ENCODE assay signal across 15 cellular contexts in genomic region chr14:80930095-80930494, GRCh38. TPM values are rescaled to one million over a fixed set of nuclear protein-coding genes. Genes with fewer than 3 reads are reported as not detected.
DNase-seq lines count a peak whose midpoint lies in the region; ATAC-seq and TF ChIP-seq lines count a peak whose summit lies in the region.
"Had no signal": no experiment of that assay in that cellular context is flagged by ENCODE, and none has a peak within 500 bp of the region (broad histone marks: within the 10 kb centered on the region; RNA-seq: fewer than 3 reads in every experiment).

No MANE protein-coding gene starts in this region.

- H3K27me3 Mint-ChIP-seq in activated naive CD4-positive, alpha-beta T cell treated with anti-CD3 and anti-CD28 coated beads, Interleukin-2, amount 10 ng/mL, durations not matched to agents 7 days and 5 days, result no peaks in the 10 kb centered on the region
- no peaks in the 10 kb centered on the region for H3K27me3 Mint-ChIP-seq in activated T-helper 2 cell treated with anti-CD3 and anti-CD28 coated beads, Interferon-gamma antibody, Interleukin-2, Interleukin-4, amounts not matched to agents 10 μg/mL and 5 μg/mL and 100 μg/mL, durations not matched to agents 14 hours and 24 hours and 36 hours (ENCODE audit: low read depth)
- H3K27me3 Mint-ChIP-seq in stimulated activated naive CD8-positive, alpha-beta T cell treated with anti-CD3 and anti-CD28 coated beads, Interleukin-15, amount 100 ng/mL, for 72 hours, result no peaks in the 10 kb centered on the region

- H2AFZ ChIP-seq in IMR-90 (replicated peaks; ENCODE audit: low read length, poor library complexity), result no peak overlapping the region

- H3K27ac ChIP-seq in IMR-90 (ENCODE audit: insufficient read depth, low read length), result no peak overlapping the region
- H3K27ac ChIP-seq: RWPE1 had no signal

- POLR2A ChIA-PET in IMR-90 (lab: Charles Lee; ENCODE audit: unreplicated experiment), result interaction anchor here (0.8 kb wide), 1 partner anchor 291 kb away, joined by 3 read pairs; no protein-coding TSS in a partner anchor

- peak overlapping the region; percentile 22; the same call in 1 of the 2 replicates for H2BK120ac ChIP-seq in IMR-90 (ENCODE audit: low read depth, low read length)

- 57% methylated on average over 1 of the region's 5 CpGs; no CpG with 5 or more reads in 1 of the 2 experiments for WGBS in IMR-90 (ENCODE audit: extremely low coverage in 2 of 2, insufficient read length in 1 of 2), 2 experiments

- no peak for ATAC-seq in IMR-90 (ENCODE audit: low read depth)
- ATAC-seq in stimulated activated naive CD8-positive, alpha-beta T cell treated with anti-CD3 and anti-CD28 coated beads, Interleukin-15, amount 100 ng/mL, for 72 hours, result no peak

- no peak for DNase-seq in activated naive CD4-positive, alpha-beta T cell treated with anti-CD3 and anti-CD28 coated beads, Interleukin-2, amount 10 ng/mL, durations not matched to agents 7 days and 5 days
- no peak for DNase-seq in activated naive CD4-positive, alpha-beta T cell (lab: John Stamatoyannopoulos, UW)
- DNase-seq in IMR-90, result no peak
- no peak for DNase-seq in activated T-helper 2 cell treated with anti-CD3 and anti-CD28 coated beads, Interferon-gamma antibody, Interleukin-2, Interleukin-4, amounts not matched to agents 10 μg/mL and 5 μg/mL and 100 μg/mL, durations not matched to agents 14 hours and 24 hours and 36 hours (ENCODE audit: low spot score)
- no peak for DNase-seq in stimulated activated naive CD8-positive, alpha-beta T cell treated with anti-CD3 and anti-CD28 coated beads, Interleukin-15, amount 100 ng/mL, for 72 hours
- DNase-seq in retina, result no peak
- DNase-seq in DMS 273 treated with DMSO at 0.1 percent for 48 hours (lab: John Stamatoyannopoulos, UW), result no peak
- DNase-seq in NCI-H2081 treated with DMSO at 0.1 percent for 48 hours (lab: John Stamatoyannopoulos, UW), result no peak
- DNase-seq: DMS79 treated with DMSO at 0.1 percent for 48 hours; H9; islet precursor cell; mucosa of descending colon; NCI-H510A; stimulated activated CD4-positive, alpha-beta T cell treated with anti-CD3 and anti-CD28 coated beads, Interleukin-2, amount 100 ng/mL, for 24 hours had no signal

- H3K4me1 ChIP-seq in IMR-90 (ENCODE audit: control insufficient read depth, insufficient read depth, low read length), result peaks cover 15% of the 10 kb centered on the region

- no peak overlapping the region for H3K18ac ChIP-seq in IMR-90 (ENCODE audit: low read depth, low read length)

- H3K9me1 ChIP-seq in IMR-90 (ENCODE audit: insufficient read depth, low read length), result peaks cover 27% of the 10 kb centered on the region

- intact Hi-C loops in IMR-90 (cut with micrococcal nuclease), result no loop called here
- intact Hi-C loops in activated T-helper 2 cell treated with anti-CD3 and anti-CD28 coated beads, Interferon-gamma antibody, Interleukin-2, Interleukin-4, amounts not matched to agents 10 μg/mL and 5 μg/mL and 100 μg/mL, durations not matched to agents 14 hours and 24 hours and 36 hours (cut with micrococcal nuclease), result loop anchor here (10.0 kb wide), 1 partner anchor 55 kb away; no protein-coding TSS in a partner anchor

- H4K5ac ChIP-seq in IMR-90 (ENCODE audit: low read depth, low read length), result no peak overlapping the region

- TF ChIP-seq POLR2A in IMR-90 (IDR thresholded peaks at IDR 0.05; ENCODE audit: low read depth, low read length), result no peak

- H3K27me3 ChIP-seq in IMR-90 (ENCODE audit: control insufficient read depth, insufficient read depth, low read length), result no peaks in the 10 kb centered on the region

- peaks cover 6% of the 10 kb centered on the region; the same call in 1 of the 2 replicates for H3K9me3 ChIP-seq in IMR-90 (ENCODE audit: control insufficient read depth, insufficient read depth, low read length)
- H3K9me3 ChIP-seq: mucosa of descending colon had no signal

- CTCF ChIA-PET in activated naive CD4-positive, alpha-beta T cell treated with anti-CD3 and anti-CD28 coated beads, Interleukin-2, amount 10 ng/mL, durations not matched to agents 7 days and 5 days (lab: Charles Lee), result interaction anchor here (1.3 to 1.6 kb wide), 2 partner anchors 47 to 57 kb away, joined by 4 to 6 read pairs; no protein-coding TSS in a partner anchor
- CTCF ChIA-PET in IMR-90 (lab: Yijun Ruan, JAX), result interaction anchor here (0.7 kb wide), 1 partner anchor 13 kb away, joined by 3 read pairs; no protein-coding TSS in a partner anchor

- no peak overlapping the region for H2BK5ac ChIP-seq in IMR-90 (ENCODE audit: low read depth, low read length, poor library complexity, severe bottlenecking)

- H4K20me1 ChIP-seq in IMR-90 (ENCODE audit: insufficient read depth, low read length), result no peaks in the 10 kb centered on the region

- TF ChIP-seq RAD21 in IMR-90 (IDR thresholded peaks at IDR 0.05; ENCODE audit: low read length), result no peak

- peak overlapping the region; percentile 49 for H3K4me3 Mint-ChIP-seq in activated naive CD4-positive, alpha-beta T cell treated with anti-CD3 and anti-CD28 coated beads, Interleukin-2, amount 10 ng/mL, durations not matched to agents 7 days and 5 days
- no peak overlapping the region for H3K4me3 Mint-ChIP-seq in activated T-helper 2 cell treated with anti-CD3 and anti-CD28 coated beads, Interferon-gamma antibody, Interleukin-2, Interleukin-4, amounts not matched to agents 10 μg/mL and 5 μg/mL and 100 μg/mL, durations not matched to agents 14 hours and 24 hours and 36 hours (ENCODE audit: low read depth)
- H3K4me3 Mint-ChIP-seq in stimulated activated naive CD8-positive, alpha-beta T cell treated with anti-CD3 and anti-CD28 coated beads, Interleukin-15, amount 100 ng/mL, for 72 hours, result peak overlapping the region; percentile 8 to 63
- H3K4me3 Mint-ChIP-seq: H9 had no signal

- H3K9ac ChIP-seq in IMR-90 (ENCODE audit: low read depth, low read length), result no peak overlapping the region

- no peak overlapping the region for H4K8ac ChIP-seq in IMR-90 (ENCODE audit: low read depth in 2 of 2, low read length in 2 of 2)

- H2AK9ac ChIP-seq in IMR-90 (replicated peaks; ENCODE audit: low read depth, low read length, poor library complexity), result no peak overlapping the region

- in situ Hi-C loops in IMR-90 (cut with MboI; ENCODE audit: low sequenced_read_pairs), result no loop called here

- H3K4me1 Mint-ChIP-seq in activated naive CD4-positive, alpha-beta T cell treated with anti-CD3 and anti-CD28 coated beads, Interleukin-2, amount 10 ng/mL, durations not matched to agents 7 days and 5 days, result peaks cover 84% of the 10 kb centered on the region
- H3K4me1 Mint-ChIP-seq in activated T-helper 2 cell treated with anti-CD3 and anti-CD28 coated beads, Interferon-gamma antibody, Interleukin-2, Interleukin-4, amounts not matched to agents 10 μg/mL and 5 μg/mL and 100 μg/mL, durations not matched to agents 14 hours and 24 hours and 36 hours (ENCODE audit: low read depth), result peaks cover 47% of the 10 kb centered on the region
- H3K4me1 Mint-ChIP-seq in stimulated activated naive CD8-positive, alpha-beta T cell treated with anti-CD3 and anti-CD28 coated beads, Interleukin-15, amount 100 ng/mL, for 72 hours, result peaks cover 63% of the 10 kb centered on the region

- H3K14ac ChIP-seq in IMR-90 (replicated peaks; ENCODE audit: low read depth, low read length), result no peak overlapping the region

- no peak overlapping the region for H3K56ac ChIP-seq in IMR-90 (ENCODE audit: extremely low read depth, insufficient read depth, low read length)

- no peak overlapping the region for H3K23ac ChIP-seq in IMR-90 (ENCODE audit: low read depth, low read length)

- BruUV-seq in IMR-90 (replicated peaks; lab: Mats Ljungman, UMichigan), result no TSS peak

- dilution Hi-C loops in IMR-90 (cut with HindIII; ENCODE audit: low sequenced_read_pairs, unreplicated experiment), result no loop called here

- no peak overlapping the region for H2BK15ac ChIP-seq in IMR-90 (ENCODE audit: low read depth, low read length)

- no peak overlapping the region for H4K91ac ChIP-seq in IMR-90 (ENCODE audit: insufficient read depth, low read depth, low read length)

- peak overlapping the region; percentile 49 for H2BK20ac ChIP-seq in IMR-90 (ENCODE audit: low read depth, low read length)

- H3K4ac ChIP-seq in IMR-90 (ENCODE audit: low read depth, low read length), result peak overlapping the region; percentile 24

- H2AK5ac ChIP-seq in IMR-90 (ENCODE audit: low read depth, low read length), result peak overlapping the region; percentile 50; the same call in 1 of the 2 replicates

- TF ChIP-seq CTCF in IMR-90 (conservative IDR thresholded peaks at IDR 0.05; ENCODE audit: low read depth, low read length), result no peak

- peaks cover 14% of the 10 kb centered on the region for H3K9me3 Mint-ChIP-seq in activated naive CD4-positive, alpha-beta T cell treated with anti-CD3 and anti-CD28 coated beads, Interleukin-2, amount 10 ng/mL, durations not matched to agents 7 days and 5 days
- peaks cover 4% of the 10 kb centered on the region for H3K9me3 Mint-ChIP-seq in activated T-helper 2 cell treated with anti-CD3 and anti-CD28 coated beads, Interferon-gamma antibody, Interleukin-2, Interleukin-4, amounts not matched to agents 10 μg/mL and 5 μg/mL and 100 μg/mL, durations not matched to agents 14 hours and 24 hours and 36 hours
- peaks cover 0 to 15% of the 10 kb centered on the region in 2 donors for H3K9me3 Mint-ChIP-seq in stimulated activated naive CD8-positive, alpha-beta T cell treated with anti-CD3 and anti-CD28 coated beads, Interleukin-15, amount 100 ng/mL, for 72 hours

- peak overlapping the region; percentile 96 for H3K27ac Mint-ChIP-seq in activated naive CD4-positive, alpha-beta T cell treated with anti-CD3 and anti-CD28 coated beads, Interleukin-2, amount 10 ng/mL, durations not matched to agents 7 days and 5 days
- peak overlapping the region; percentile 53 for H3K27ac Mint-ChIP-seq in activated T-helper 2 cell treated with anti-CD3 and anti-CD28 coated beads, Interferon-gamma antibody, Interleukin-2, Interleukin-4, amounts not matched to agents 10 μg/mL and 5 μg/mL and 100 μg/mL, durations not matched to agents 14 hours and 24 hours and 36 hours
- peak overlapping the region; percentile 96 to 97 for H3K27ac Mint-ChIP-seq in stimulated activated naive CD8-positive, alpha-beta T cell treated with anti-CD3 and anti-CD28 coated beads, Interleukin-15, amount 100 ng/mL, for 72 hours
- H3K27ac Mint-ChIP-seq: H9 had no signal

- H3K79me1 ChIP-seq in IMR-90 (ENCODE audit: low read depth in 1 of 2, low read length in 2 of 2), result peaks cover 26 to 67% of the 10 kb centered on the region in 2 experiments

- no peak overlapping the region for H3K4me3 ChIP-seq in IMR-90 (ENCODE audit: insufficient read depth, low read depth, low read length)
- H3K4me3 ChIP-seq: mucosa of descending colon had no signal

- H3K4me2 ChIP-seq in IMR-90 (ENCODE audit: low read depth, low read length), result no peak overlapping the region

- no peaks in the 10 kb centered on the region for H3K36me3 ChIP-seq in IMR-90 (ENCODE audit: control insufficient read depth, insufficient read depth, low read length)

- peaks cover 68% of the 10 kb centered on the region for H3K36me3 Mint-ChIP-seq in activated naive CD4-positive, alpha-beta T cell treated with anti-CD3 and anti-CD28 coated beads, Interleukin-2, amount 10 ng/mL, durations not matched to agents 7 days and 5 days
- H3K36me3 Mint-ChIP-seq in activated T-helper 2 cell treated with anti-CD3 and anti-CD28 coated beads, Interferon-gamma antibody, Interleukin-2, Interleukin-4, amounts not matched to agents 10 μg/mL and 5 μg/mL and 100 μg/mL, durations not matched to agents 14 hours and 24 hours and 36 hours (ENCODE audit: low read depth), result peaks cover 37% of the 10 kb centered on the region

RNA-seq across cellular contexts. Expression of gene CEP128, which starts 11.4 kb away (rescaled TPM):
- 5.7 and 7.8 TPM in 2 replicates for total RNA-seq in IMR-90 (2012; rRNA removed)
- polyA plus RNA-seq in IMR-90 (2012; rRNA removed), result 1.3 and 1.9 TPM in 2 replicates
- polyA plus RNA-seq in IMR-90 (2012; cell fraction: cytosol; rRNA removed), result 0.16 and 0.26 TPM in 2 replicates
- polyA plus RNA-seq in IMR-90 (2012; cell fraction: nucleus; rRNA removed; ENCODE audit: low replicate concordance), result 0.28 and 2.2 TPM in 2 replicates
- total RNA-seq in activated T-helper 2 cell treated with anti-CD3 and anti-CD28 coated beads, Interferon-gamma antibody, Interleukin-2, Interleukin-4, amounts not matched to agents 10 μg/mL and 5 μg/mL and 100 μg/mL, durations not matched to agents 14 hours and 24 hours and 36 hours, result 18.0 and 20.7 TPM in 2 replicates

RNA-seq across cellular contexts. Expression of gene TSHR, which starts 25.3 kb away (rescaled TPM):
- not detected in 2 replicates for total RNA-seq in IMR-90 (2012; rRNA removed)
- not detected in 2 replicates for polyA plus RNA-seq in IMR-90 (2012; rRNA removed)
- polyA plus RNA-seq in IMR-90 (2012; cell fraction: cytosol; rRNA removed), result not detected in 2 replicates
- polyA plus RNA-seq in IMR-90 (2012; cell fraction: nucleus; rRNA removed; ENCODE audit: low replicate concordance), result not detected in 2 replicates
- not detected in 2 replicates for total RNA-seq in activated T-helper 2 cell treated with anti-CD3 and anti-CD28 coated beads, Interferon-gamma antibody, Interleukin-2, Interleukin-4, amounts not matched to agents 10 μg/mL and 5 μg/mL and 100 μg/mL, durations not matched to agents 14 hours and 24 hours and 36 hours
- total RNA-seq: H9 had no signal
